In the genomic region with DNA sequence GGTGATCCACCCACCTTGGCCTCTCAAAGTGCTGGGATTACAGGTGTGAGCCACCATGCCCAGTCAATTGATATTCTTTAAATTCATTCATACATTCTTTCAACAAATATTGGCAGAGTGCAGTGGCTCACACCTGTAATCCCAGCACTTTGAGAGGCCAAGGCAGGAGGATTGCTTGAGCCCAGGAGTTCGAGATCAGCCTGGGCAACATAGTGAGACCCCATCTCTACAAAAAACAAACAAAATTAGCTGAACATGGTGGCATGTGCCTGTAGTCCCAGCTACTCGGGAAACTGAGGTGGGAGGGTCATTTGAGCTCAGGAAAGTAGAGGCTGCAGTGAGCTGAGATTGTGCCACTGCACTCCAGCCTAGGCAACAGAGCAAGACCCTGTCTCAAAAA, we compare ENCODE assay signal across 8 cellular contexts. TPM values are rescaled to one million over a fixed set of nuclear protein-coding genes. Genes with fewer than 3 reads are reported as not detected.
DNase-seq lines count a peak whose midpoint lies in the region; ATAC-seq, FAIRE-seq and TF ChIP-seq lines count a peak whose summit lies in the region.
"Not testable (repeated sequence)": the region's sequence is repeated elsewhere in the genome, so short reads cannot be mapped to it uniquely, and the experiment has no call there.

No MANE protein-coding gene starts in this region.

- not testable (repeated sequence) for TF ChIP-seq CTCF in CD4-positive, alpha-beta T cell (IDR thresholded peaks at IDR 0.05); HL-60 (IDR thresholded peaks at IDR 0.05; ENCODE audit: insufficient read depth, low read length); HepG2 (CRISPR knock-in tag; IDR thresholded peaks at IDR 0.05); upper lobe of left lung (IDR thresholded peaks at IDR 0.05)

- H3K27me3 ChIP-seq in CD4-positive, alpha-beta T cell (ENCODE audit: control insufficient read depth, insufficient read depth, low read length); HL-60 (ENCODE audit: insufficient read depth, poor library complexity, severe bottlenecking); HepG2 (ENCODE audit: control insufficient read depth in 1 of 2, insufficient read depth in 2 of 2, low read length in 2 of 2); upper lobe of left lung: not testable (repeated sequence)

- TF ChIP-seq POLR2A in HepG2 (IDR thresholded peaks at IDR 0.05; ENCODE audit: insufficient read depth in 1 of 2, low read depth in 2 of 2, low read length in 2 of 2); upper lobe of left lung (IDR thresholded peaks at IDR 0.05): not testable (repeated sequence)

- not testable (repeated sequence) for H4K20me1 ChIP-seq in HepG2 (ENCODE audit: insufficient read depth, low read length)

- H3K9ac ChIP-seq in HepG2 (ENCODE audit: insufficient read depth, low read depth, low read length) = not testable (repeated sequence)

- not testable (repeated sequence) for H3K4me3 ChIP-seq in HL-60 (replicated peaks; ENCODE audit: insufficient read depth, low read length); HepG2 (replicated peaks in 1 of 3; ENCODE audit: insufficient read depth in 1 of 3, low read depth in 2 of 3, low read length in 3 of 3); upper lobe of left lung

- not testable (repeated sequence) for H3K79me2 ChIP-seq in HepG2 (ENCODE audit: insufficient read depth, low read length)

- in situ Hi-C loops in HepG2 (cut with HindIII; ENCODE audit: extremely low pct_ligation_motif_present, low pct_unique_long_range_greater_than_20kb) = not testable (repeated sequence)

- CTCF ChIA-PET in CD4-positive, alpha-beta T cell (lab: Charles Lee) = interaction anchor here (1.3 to 2.7 kb wide), 2 partner anchors 20 to 24 kb away, joined by 8 to 9 read pairs; no protein-coding TSS in a partner anchor
- CTCF ChIA-PET in activated CD8-positive, alpha-beta memory T cell treated with anti-CD3 and anti-CD28 coated beads, Interleukin-2, amount 10 ng/mL, durations not matched to agents 7 days and 5 days (lab: Charles Lee) = interaction anchor here (0.8 to 1.8 kb wide), 3 partner anchors 12 to 50 kb away, joined by 4 to 6 read pairs (median 4); a partner anchor contains a TSS
- CTCF ChIA-PET in HepG2 (lab: Yijun Ruan, JAX; ENCODE audit: low intra/inter-chr PET ratio, low total read pairs) = not testable (repeated sequence)

- not testable (repeated sequence) for ATAC-seq in CD4-positive, alpha-beta T cell (ENCODE audit: poor library complexity); activated CD8-positive, alpha-beta memory T cell treated with anti-CD3 and anti-CD28 coated beads, Interleukin-2, amount 10 ng/mL, durations not matched to agents 7 days and 5 days; central memory CD8-positive, alpha-beta T cell (replicated peaks; ENCODE audit: extremely low read depth, poor library complexity, severe bottlenecking); HepG2; natural killer cell treated with Interleukin-12 subunit alpha and Interleukin-12 subunit beta and Interleukin-15 and Interleukin-18, amount 100 ng/mL, for 72 hours; upper lobe of left lung (ENCODE audit: low FRiP score in 2 of 2)

- peaks cover 52% of the 10 kb centered on the region for H3K4me1 ChIP-seq in HepG2 (ENCODE audit: insufficient read depth, low read length)
- H3K4me1 ChIP-seq in upper lobe of left lung = peaks cover 27 to 40% (median 33%) of the 10 kb centered on the region in 4 donors

- BruUV-seq in HepG2 (replicated peaks; lab: Mats Ljungman, UMichigan) = not testable (repeated sequence)

- TF ChIP-seq EP300 in HepG2 (IDR thresholded peaks at IDR 0.05; ENCODE audit: low read depth in 2 of 2, low read length in 2 of 2); HepG2 (CRISPR knock-in tag; IDR thresholded peaks at IDR 0.05; ENCODE audit: borderline replicate concordance); upper lobe of left lung (IDR thresholded peaks at IDR 0.05): not testable (repeated sequence)

- not testable (repeated sequence) for H2AFZ ChIP-seq in HepG2 (ENCODE audit: low read length)

- POLR2A ChIA-PET in CD4-positive, alpha-beta T cell (lab: Charles Lee) = interaction anchor here (0.7 to 1.3 kb wide), 4 partner anchors 20 to 315 kb away, joined by 3 to 5 read pairs (median 3); a partner anchor contains a TSS
- POLR2A ChIA-PET in HepG2 (lab: Yijun Ruan, JAX) = not testable (repeated sequence)

- not testable (repeated sequence) for H3K27me3 Mint-ChIP-seq in CD4-positive, alpha-beta T cell; activated CD4-positive, alpha-beta T cell treated with anti-CD3 and anti-CD28 coated beads, Interleukin-2, amount 10 ng/mL, durations not matched to agents 24 days and 14 days; activated CD8-positive, alpha-beta memory T cell treated with anti-CD3 and anti-CD28 coated beads, Interleukin-2, amount 10 ng/mL, durations not matched to agents 7 days and 5 days; central memory CD8-positive, alpha-beta T cell; natural killer cell treated with Interleukin-12 subunit alpha and Interleukin-12 subunit beta and Interleukin-15 and Interleukin-18, amount 100 ng/mL, for 72 hours

- H3K27ac Mint-ChIP-seq in CD4-positive, alpha-beta T cell = peak overlapping the region; percentile 99
- peak overlapping the region; percentile 94 for H3K27ac Mint-ChIP-seq in activated CD4-positive, alpha-beta T cell treated with anti-CD3 and anti-CD28 coated beads, Interleukin-2, amount 10 ng/mL, durations not matched to agents 24 days and 14 days
- H3K27ac Mint-ChIP-seq in activated CD8-positive, alpha-beta memory T cell treated with anti-CD3 and anti-CD28 coated beads, Interleukin-2, amount 10 ng/mL, durations not matched to agents 7 days and 5 days = peak overlapping the region; percentile 99
- H3K27ac Mint-ChIP-seq in central memory CD8-positive, alpha-beta T cell (ENCODE audit: low read depth) = peak overlapping the region; percentile 94
- H3K27ac Mint-ChIP-seq in natural killer cell treated with Interleukin-12 subunit alpha and Interleukin-12 subunit beta and Interleukin-15 and Interleukin-18, amount 100 ng/mL, for 72 hours = peak overlapping the region; percentile 93 to 96

- not testable (repeated sequence) for DNase-seq in CD4-positive, alpha-beta T cell; HL-60 (ENCODE audit: low read depth in 1 of 2, low spot score in 1 of 2); activated CD4-positive, alpha-beta T cell treated with anti-CD3 and anti-CD28 coated beads, Interleukin-2, amount 10 ng/mL, durations not matched to agents 24 days and 14 days; activated CD8-positive, alpha-beta memory T cell treated with anti-CD3 and anti-CD28 coated beads, Interleukin-2, amount 10 ng/mL, durations not matched to agents 7 days and 5 days; central memory CD8-positive, alpha-beta T cell (ENCODE audit: low spot score in 2 of 2); HepG2 (ENCODE audit: low spot score); natural killer cell treated with Interleukin-12 subunit alpha and Interleukin-12 subunit beta and Interleukin-15 and Interleukin-18, amount 100 ng/mL, for 72 hours (ENCODE audit: low spot score); upper lobe of left lung

- WGBS in HepG2 (ENCODE audit: low lambda C conversion rate) = 71% methylated on average over 2 of the region's 2 CpGs
- 92 to 94% methylated on average over 2 of the region's 2 CpGs for WGBS in upper lobe of left lung, 2 donors

- H3K9me3 Mint-ChIP-seq in CD4-positive, alpha-beta T cell; activated CD4-positive, alpha-beta T cell treated with anti-CD3 and anti-CD28 coated beads, Interleukin-2, amount 10 ng/mL, durations not matched to agents 24 days and 14 days; activated CD8-positive, alpha-beta memory T cell treated with anti-CD3 and anti-CD28 coated beads, Interleukin-2, amount 10 ng/mL, durations not matched to agents 7 days and 5 days (ENCODE audit: low read depth); central memory CD8-positive, alpha-beta T cell; natural killer cell treated with Interleukin-12 subunit alpha and Interleukin-12 subunit beta and Interleukin-15 and Interleukin-18, amount 100 ng/mL, for 72 hours: not testable (repeated sequence)

- not testable (repeated sequence) for H3K9me3 ChIP-seq in CD4-positive, alpha-beta T cell (ENCODE audit: control insufficient read depth, low read length); HepG2 (ENCODE audit: low read length); upper lobe of left lung

- H3K36me3 ChIP-seq in HepG2 (replicated peaks in 1 of 2; ENCODE audit: control insufficient read depth in 1 of 2, insufficient read depth in 2 of 2, low read length in 2 of 2); upper lobe of left lung: not testable (repeated sequence)

- TF ChIP-seq RAD21 in HepG2 (CRISPR knock-in tag; IDR thresholded peaks at IDR 0.05) = not testable (repeated sequence)

- not testable (repeated sequence) for H3K36me3 Mint-ChIP-seq in CD4-positive, alpha-beta T cell (ENCODE audit: low read depth); activated CD4-positive, alpha-beta T cell treated with anti-CD3 and anti-CD28 coated beads, Interleukin-2, amount 10 ng/mL, durations not matched to agents 24 days and 14 days (ENCODE audit: low read depth); activated CD8-positive, alpha-beta memory T cell treated with anti-CD3 and anti-CD28 coated beads, Interleukin-2, amount 10 ng/mL, durations not matched to agents 7 days and 5 days; central memory CD8-positive, alpha-beta T cell (ENCODE audit: insufficient read depth); natural killer cell treated with Interleukin-12 subunit alpha and Interleukin-12 subunit beta and Interleukin-15 and Interleukin-18, amount 100 ng/mL, for 72 hours

- H3K4me2 ChIP-seq in HepG2 (ENCODE audit: low read depth, low read length) = not testable (repeated sequence)

- intact Hi-C loops in CD4-positive, alpha-beta T cell (cut with DNase I, micrococcal nuclease) = loop anchor here in 1 of 2 experiments (10.0 kb wide), 1 partner anchor 72 kb away; a partner anchor contains a TSS
- intact Hi-C loops in activated CD4-positive, alpha-beta T cell treated with anti-CD3 and anti-CD28 coated beads, Interleukin-2, amount 10 ng/mL, durations not matched to agents 24 days and 14 days (cut with micrococcal nuclease) = loop anchor here (5.0 kb wide), 1 partner anchor 115 kb away; no protein-coding TSS in a partner anchor
- intact Hi-C loops in HepG2 (cut with micrococcal nuclease; ENCODE audit: unreplicated experiment) = not testable (repeated sequence)

- H3K27ac ChIP-seq in CD4-positive, alpha-beta T cell (ENCODE audit: low read depth, low read length); HepG2 (ENCODE audit: extremely low read length, insufficient read depth, low read length): not testable (repeated sequence)
- H3K27ac ChIP-seq in HL-60 (replicated peaks) (peak overlapping the region; percentile 85), upper lobe of left lung (peak overlapping the region in 3 of 4 donors; percentile 78 to 91 (median 89))

- H3K4me1 Mint-ChIP-seq in CD4-positive, alpha-beta T cell (ENCODE audit: low read depth) = peaks cover 29% of the 10 kb centered on the region
- peaks cover 50% of the 10 kb centered on the region for H3K4me1 Mint-ChIP-seq in activated CD4-positive, alpha-beta T cell treated with anti-CD3 and anti-CD28 coated beads, Interleukin-2, amount 10 ng/mL, durations not matched to agents 24 days and 14 days
- H3K4me1 Mint-ChIP-seq in activated CD8-positive, alpha-beta memory T cell treated with anti-CD3 and anti-CD28 coated beads, Interleukin-2, amount 10 ng/mL, durations not matched to agents 7 days and 5 days = peaks cover 56% of the 10 kb centered on the region
- H3K4me1 Mint-ChIP-seq in central memory CD8-positive, alpha-beta T cell = peaks cover 21% of the 10 kb centered on the region
- H3K4me1 Mint-ChIP-seq in natural killer cell treated with Interleukin-12 subunit alpha and Interleukin-12 subunit beta and Interleukin-15 and Interleukin-18, amount 100 ng/mL, for 72 hours (ENCODE audit: low read depth in 2 of 2) = peaks cover 43% of the 10 kb centered on the region in 2 donors

- not testable (repeated sequence) for FAIRE-seq in HepG2 (lab: Jason Lieb, UNC)

- H3K4me3 Mint-ChIP-seq in CD4-positive, alpha-beta T cell; activated CD4-positive, alpha-beta T cell treated with anti-CD3 and anti-CD28 coated beads, Interleukin-2, amount 10 ng/mL, durations not matched to agents 24 days and 14 days; activated CD8-positive, alpha-beta memory T cell treated with anti-CD3 and anti-CD28 coated beads, Interleukin-2, amount 10 ng/mL, durations not matched to agents 7 days and 5 days; central memory CD8-positive, alpha-beta T cell; natural killer cell treated with Interleukin-12 subunit alpha and Interleukin-12 subunit beta and Interleukin-15 and Interleukin-18, amount 100 ng/mL, for 72 hours: not testable (repeated sequence)

RNA-seq across cellular contexts. Expression of a gene that starts 36.0 kb away (rescaled TPM):
- total RNA-seq in CD4-positive, alpha-beta T cell = 10 to 100 TPM; 22.6 to 27.1 TPM
- 86.3 and 86.9 TPM in 2 replicates for total RNA-seq in activated CD4-positive, alpha-beta T cell treated with anti-CD3 and anti-CD28 coated beads, Interleukin-2, amount 10 ng/mL, durations not matched to agents 24 days and 14 days
- total RNA-seq in activated CD8-positive, alpha-beta memory T cell treated with anti-CD3 and anti-CD28 coated beads, Interleukin-2, amount 10 ng/mL, durations not matched to agents 7 days and 5 days = 10 to 100 TPM; 57.0 to 82.4 TPM
- total RNA-seq in HepG2 (2016; rRNA removed; fragmentation: Illumina TruSeq; extraction: Trizol) = 158 and 192 TPM in 2 replicates
- 122 and 175 TPM in 2 replicates for total RNA-seq in HepG2 (2016; cell fraction: cytosol; rRNA removed; fragmentation: Illumina TruSeq; extraction: Trizol; ENCODE audit: low read depth)
- 162 and 186 TPM in 2 replicates for total RNA-seq in HepG2 (2016; cell fraction: insoluble cytoplasmic fraction; rRNA removed; fragmentation: Illumina TruSeq; extraction: Trizol)
- 303 and 344 TPM in 2 replicates for total RNA-seq in HepG2 (2016; cell fraction: membrane; rRNA removed; fragmentation: Illumina TruSeq; extraction: Trizol)
- total RNA-seq in HepG2 (2016; cell fraction: nucleus; rRNA removed; fragmentation: Illumina TruSeq; extraction: Trizol) = 81.6 and 92.8 TPM in 2 replicates
- polyA plus RNA-seq in HepG2 (2011; rRNA removed) = 250 and 325 TPM in 2 replicates
- 211 and 253 TPM in 2 replicates for polyA plus RNA-seq in HepG2 (2011; cell fraction: cytosol; rRNA removed)
- 57.2 and 73.6 TPM in 2 replicates for polyA plus RNA-seq in HepG2 (2011; cell fraction: nucleus; rRNA removed)
- 159 and 220 TPM in 2 replicates for polyA plus RNA-seq in HepG2 (2012)
- polyA plus RNA-seq in HepG2 (2016; cell fraction: cytosol; fragmentation: Illumina TruSeq; extraction: Trizol; ENCODE audit: low read depth) = 251 and 392 TPM in 2 replicates
- polyA plus RNA-seq in HepG2 (2016; cell fraction: insoluble cytoplasmic fraction; fragmentation: Illumina TruSeq; extraction: Trizol; ENCODE audit: low read depth) = 347 and 364 TPM in 2 replicates
- 489 and 569 TPM in 2 replicates for polyA plus RNA-seq in HepG2 (2016; cell fraction: membrane; fragmentation: Illumina TruSeq; extraction: Trizol; ENCODE audit: low read depth)
- 196 and 201 TPM in 2 replicates for polyA plus RNA-seq in HepG2 (2016; cell fraction: nucleus; fragmentation: Illumina TruSeq; extraction: Trizol; ENCODE audit: insufficient read depth, low read depth)
- 35.1 and 119 TPM in 2 replicates for polyA minus RNA-seq in HepG2 (2011; rRNA and poly(A)+ RNA removed; ENCODE audit: low replicate concordance)
- polyA minus RNA-seq in HepG2 (2011; cell fraction: cytosol; rRNA and poly(A)+ RNA removed) = 82.6 and 91.2 TPM in 2 replicates
- 41.5 and 46.2 TPM in 2 replicates for polyA minus RNA-seq in HepG2 (2011; cell fraction: nucleus; rRNA and poly(A)+ RNA removed)
- total RNA-seq in natural killer cell treated with Interleukin-12 subunit alpha and Interleukin-12 subunit beta and Interleukin-15 and Interleukin-18, amount 100 ng/mL, for 72 hours = 10 to 100 TPM; 68.3 to 78.1 TPM
- total RNA-seq in upper lobe of left lung = 10 to 100 TPM; 24.5 to 88.1 (median 70.0) TPM

RNA-seq across cellular contexts. Expression of a gene that starts 42.8 kb away (rescaled TPM):
- total RNA-seq in CD4-positive, alpha-beta T cell = 10 to 100 TPM; 32.6 to 33.0 TPM
- total RNA-seq in activated CD4-positive, alpha-beta T cell treated with anti-CD3 and anti-CD28 coated beads, Interleukin-2, amount 10 ng/mL, durations not matched to agents 24 days and 14 days = 532 TPM in 2 replicates
- 100 to 1,000 TPM; 548 to 587 TPM for total RNA-seq in activated CD8-positive, alpha-beta memory T cell treated with anti-CD3 and anti-CD28 coated beads, Interleukin-2, amount 10 ng/mL, durations not matched to agents 7 days and 5 days
- 655 and 1,008 TPM in 2 replicates for total RNA-seq in HepG2 (2016; rRNA removed; fragmentation: Illumina TruSeq; extraction: Trizol)
- total RNA-seq in HepG2 (2016; cell fraction: cytosol; rRNA removed; fragmentation: Illumina TruSeq; extraction: Trizol; ENCODE audit: low read depth) = 98.8 and 107 TPM in 2 replicates
- 668 and 1,045 TPM in 2 replicates for total RNA-seq in HepG2 (2016; cell fraction: insoluble cytoplasmic fraction; rRNA removed; fragmentation: Illumina TruSeq; extraction: Trizol)
- 125 and 133 TPM in 2 replicates for total RNA-seq in HepG2 (2016; cell fraction: membrane; rRNA removed; fragmentation: Illumina TruSeq; extraction: Trizol)
- 265 and 280 TPM in 2 replicates for total RNA-seq in HepG2 (2016; cell fraction: nucleus; rRNA removed; fragmentation: Illumina TruSeq; extraction: Trizol)
- 174 and 229 TPM in 2 replicates for polyA plus RNA-seq in HepG2 (2011; rRNA removed)
- polyA plus RNA-seq in HepG2 (2011; cell fraction: cytosol; rRNA removed) = 262 and 317 TPM in 2 replicates
- polyA plus RNA-seq in HepG2 (2011; cell fraction: nucleus; rRNA removed) = 129 and 154 TPM in 2 replicates
- polyA plus RNA-seq in HepG2 (2012) = 119 and 185 TPM in 2 replicates
- 44.9 and 46.3 TPM in 2 replicates for polyA plus RNA-seq in HepG2 (2016; cell fraction: cytosol; fragmentation: Illumina TruSeq; extraction: Trizol; ENCODE audit: low read depth)
- polyA plus RNA-seq in HepG2 (2016; cell fraction: insoluble cytoplasmic fraction; fragmentation: Illumina TruSeq; extraction: Trizol; ENCODE audit: low read depth) = 1,031 and 1,115 TPM in 2 replicates
- polyA plus RNA-seq in HepG2 (2016; cell fraction: membrane; fragmentation: Illumina TruSeq; extraction: Trizol; ENCODE audit: low read depth) = 59.3 and 65.9 TPM in 2 replicates
- polyA plus RNA-seq in HepG2 (2016; cell fraction: nucleus; fragmentation: Illumina TruSeq; extraction: Trizol; ENCODE audit: insufficient read depth, low read depth) = 404 and 418 TPM in 2 replicates
- polyA minus RNA-seq in HepG2 (2011; rRNA and poly(A)+ RNA removed; ENCODE audit: low replicate concordance) = 287 and 339 TPM in 2 replicates
- polyA minus RNA-seq in HepG2 (2011; cell fraction: cytosol; rRNA and poly(A)+ RNA removed) = 119 and 149 TPM in 2 replicates
- polyA minus RNA-seq in HepG2 (2011; cell fraction: nucleus; rRNA and poly(A)+ RNA removed) = 61.0 and 63.3 TPM in 2 replicates
- 100 to 1,000 TPM; 288 to 377 TPM for total RNA-seq in natural killer cell treated with Interleukin-12 subunit alpha and Interleukin-12 subunit beta and Interleukin-15 and Interleukin-18, amount 100 ng/mL, for 72 hours
- 10 to 100 TPM; 15.5 to 55.9 (median 42.3) TPM for total RNA-seq in upper lobe of left lung

RNA-seq across cellular contexts. Expression of a gene that starts 49.9 kb away (rescaled TPM):
- 10 to 100 TPM; 62.4 to 65.0 TPM for total RNA-seq in CD4-positive, alpha-beta T cell
- total RNA-seq in activated CD4-positive, alpha-beta T cell treated with anti-CD3 and anti-CD28 coated beads, Interleukin-2, amount 10 ng/mL, durations not matched to agents 24 days and 14 days = 34.7 and 39.2 TPM in 2 replicates
- total RNA-seq in activated CD8-positive, alpha-beta memory T cell treated with anti-CD3 and anti-CD28 coated beads, Interleukin-2, amount 10 ng/mL, durations not matched to agents 7 days and 5 days = 10 to 100 TPM; 62.2 to 63.5 TPM
- 69.6 and 81.3 TPM in 2 replicates for total RNA-seq in HepG2 (2016; rRNA removed; fragmentation: Illumina TruSeq; extraction: Trizol)
- 29.8 and 34.6 TPM in 2 replicates for total RNA-seq in HepG2 (2016; cell fraction: cytosol; rRNA removed; fragmentation: Illumina TruSeq; extraction: Trizol; ENCODE audit: low read depth)
- total RNA-seq in HepG2 (2016; cell fraction: insoluble cytoplasmic fraction; rRNA removed; fragmentation: Illumina TruSeq; extraction: Trizol) = 67.6 and 76.1 TPM in 2 replicates
- total RNA-seq in HepG2 (2016; cell fraction: membrane; rRNA removed; fragmentation: Illumina TruSeq; extraction: Trizol) = 75.4 and 77.9 TPM in 2 replicates
- total RNA-seq in HepG2 (2016; cell fraction: nucleus; rRNA removed; fragmentation: Illumina TruSeq; extraction: Trizol) = 56.4 and 64.9 TPM in 2 replicates
- 143 and 153 TPM in 2 replicates for polyA plus RNA-seq in HepG2 (2011; rRNA removed)
- 73.9 and 132 TPM in 2 replicates for polyA plus RNA-seq in HepG2 (2011; cell fraction: cytosol; rRNA removed)
- 85.0 and 104 TPM in 2 replicates for polyA plus RNA-seq in HepG2 (2011; cell fraction: nucleus; rRNA removed)
- polyA plus RNA-seq in HepG2 (2012) = 48.6 and 65.3 TPM in 2 replicates
- 29.3 and 38.2 TPM in 2 replicates for polyA plus RNA-seq in HepG2 (2016; cell fraction: cytosol; fragmentation: Illumina TruSeq; extraction: Trizol; ENCODE audit: low read depth)
- 50.6 and 50.7 TPM in 2 replicates for polyA plus RNA-seq in HepG2 (2016; cell fraction: insoluble cytoplasmic fraction; fragmentation: Illumina TruSeq; extraction: Trizol; ENCODE audit: low read depth)
- polyA plus RNA-seq in HepG2 (2016; cell fraction: membrane; fragmentation: Illumina TruSeq; extraction: Trizol; ENCODE audit: low read depth) = 47.8 and 51.2 TPM in 2 replicates
- 75.6 and 80.4 TPM in 2 replicates for polyA plus RNA-seq in HepG2 (2016; cell fraction: nucleus; fragmentation: Illumina TruSeq; extraction: Trizol; ENCODE audit: insufficient read depth, low read depth)
- 57.4 and 273 TPM in 2 replicates for polyA minus RNA-seq in HepG2 (2011; rRNA and poly(A)+ RNA removed; ENCODE audit: low replicate concordance)
- 55.2 and 56.1 TPM in 2 replicates for polyA minus RNA-seq in HepG2 (2011; cell fraction: cytosol; rRNA and poly(A)+ RNA removed)
- 65.8 and 78.7 TPM in 2 replicates for polyA minus RNA-seq in HepG2 (2011; cell fraction: nucleus; rRNA and poly(A)+ RNA removed)
- total RNA-seq in natural killer cell treated with Interleukin-12 subunit alpha and Interleukin-12 subunit beta and Interleukin-15 and Interleukin-18, amount 100 ng/mL, for 72 hours = 10 to 100 TPM; 48.7 to 52.0 TPM
- total RNA-seq in upper lobe of left lung = 10 to 100 TPM; 26.2 to 64.0 (median 40.6) TPM
